24 cellular contexts compared by ENCODE assay signal in the genomic region with DNA sequence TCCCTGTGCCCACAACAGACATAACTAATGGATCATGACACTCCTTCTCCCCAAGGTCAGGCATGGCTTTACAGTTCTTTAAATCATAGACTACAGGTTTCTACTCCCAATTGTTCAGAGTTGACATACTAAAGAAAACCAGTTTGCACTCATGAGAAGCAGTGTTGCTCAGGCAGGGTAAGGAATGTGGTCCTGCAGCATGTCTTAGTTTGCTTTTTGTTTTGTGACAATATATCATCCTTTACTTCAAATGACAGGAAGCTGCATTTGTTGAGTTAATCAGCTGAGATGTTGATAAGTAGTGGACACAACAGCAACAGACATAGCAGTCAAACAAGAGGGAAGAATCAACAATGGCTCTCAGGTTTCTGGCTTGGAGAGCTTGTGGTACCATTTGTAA.
"Had no signal": no experiment of that assay in that cellular context is flagged by ENCODE, and none has a peak within 500 bp of the region (broad histone marks: within the 10 kb centered on the region; RNA-seq: fewer than 3 reads in every experiment).

No MANE protein-coding gene starts in this region.

- H3K4me2 ChIP-seq: hepatocyte had no signal

- H2AFZ ChIP-seq: hepatocyte had no signal

- DNase-seq: activated CD4-positive, alpha-beta memory T cell treated with anti-CD3 and anti-CD28 coated beads for 36 hours; activated CD4-positive, alpha-beta T cell treated with anti-CD3 and anti-CD28 coated beads, Interleukin-2, amount 10 ng/mL, durations not matched to agents 24 days and 14 days; activated CD8-positive, alpha-beta memory T cell treated with anti-CD3 and anti-CD28 coated beads, Interleukin-2, amount 50 U/mL, for 4 hours; activated naive CD4-positive, alpha-beta T cell; activated T-cell treated with anti-CD3 and anti-CD28 coated beads, Interleukin-2, amount 50 U/mL, for 24 hours; anterior cingulate cortex; dermis blood vessel endothelial cell; effector CD4-positive, alpha-beta T cell; left cardiac atrium; naive thymus-derived CD8-positive, alpha-beta T cell; posterior cingulate gyrus; right lobe of liver; stimulated activated CD4-positive, alpha-beta T cell treated with anti-CD3 and anti-CD28 coated beads, Interleukin-2, amount 100 ng/mL, for 48 hours; stimulated activated naive CD8-positive, alpha-beta T cell treated with anti-CD3 and anti-CD28 coated beads, Interleukin-15, Interleukin-2, amounts not matched to agents 100 U/mL and 50 U/mL, for 24 hours; T-helper 1 cell; uterus; WERI-Rb-1 had no signal

- H3K9me3 ChIP-seq: right lobe of liver, thoracic aorta, uterus had no signal

- H3K36me3 ChIP-seq: right lobe of liver, uterus, WERI-Rb-1 had no signal

- H3K27ac ChIP-seq: gastroesophageal sphincter, hepatocyte, right lobe of liver, thoracic aorta, uterus, WERI-Rb-1 had no signal

- H3K4me1 ChIP-seq: uterus had no signal

- H3K79me2 ChIP-seq: hepatocyte had no signal

- H3K27me3 ChIP-seq: gastroesophageal sphincter, hepatocyte, right lobe of liver, uterus had no signal

- H3K4me3 ChIP-seq: gastroesophageal sphincter, hepatocyte, right lobe of liver, thoracic aorta, uterus had no signal

- H3K9me3 Mint-ChIP-seq: activated CD4-positive, alpha-beta memory T cell treated with anti-CD3 and anti-CD28 coated beads for 36 hours; activated T-cell treated with anti-CD3 and anti-CD28 coated beads, Interleukin-2, amount 50 U/mL, for 24 hours; T-helper 2 cell treated with Interferon-gamma antibody and Interleukin-4, amounts not matched to agents 5 μg/mL and 100 μg/mL, for 36 hours had no signal

- ATAC-seq: activated CD4-positive, CD25-positive, alpha-beta regulatory T cell treated with anti-CD3 and anti-CD28 coated beads, Interleukin-2, amount 50 U/mL, for 24 hours; activated naive CD4-positive, alpha-beta T cell treated with anti-CD3 and anti-CD28 coated beads, Interleukin-2, amount 50 U/mL, for 72 hours; gastroesophageal sphincter; left cardiac atrium; naive thymus-derived CD8-positive, alpha-beta T cell; stimulated activated naive CD8-positive, alpha-beta T cell treated with anti-CD3 and anti-CD28 coated beads, Interleukin-15, Interleukin-2, amounts not matched to agents 100 U/mL and 50 U/mL, for 24 hours had no signal

- H3K27me3 Mint-ChIP-seq: activated CD4-positive, alpha-beta memory T cell treated with anti-CD3 and anti-CD28 coated beads for 36 hours; activated CD4-positive, alpha-beta T cell treated with anti-CD3 and anti-CD28 coated beads, Interleukin-2, amount 10 ng/mL, durations not matched to agents 24 days and 14 days; activated T-cell treated with anti-CD3 and anti-CD28 coated beads, Interleukin-2, amount 50 U/mL, for 24 hours; naive thymus-derived CD8-positive, alpha-beta T cell had no signal

- H3K4me3 Mint-ChIP-seq: activated CD4-positive, alpha-beta memory T cell treated with anti-CD3 and anti-CD28 coated beads for 36 hours; activated CD4-positive, alpha-beta T cell treated with anti-CD3 and anti-CD28 coated beads, Interleukin-2, amount 10 ng/mL, durations not matched to agents 24 days and 14 days; activated T-cell treated with anti-CD3 and anti-CD28 coated beads, Interleukin-2, amount 50 U/mL, for 24 hours; naive thymus-derived CD8-positive, alpha-beta T cell; T-helper 2 cell treated with Interferon-gamma antibody and Interleukin-4, amounts not matched to agents 5 μg/mL and 100 μg/mL, for 36 hours had no signal

- H3K27ac Mint-ChIP-seq: activated CD4-positive, alpha-beta memory T cell treated with anti-CD3 and anti-CD28 coated beads for 36 hours; activated CD4-positive, alpha-beta T cell treated with anti-CD3 and anti-CD28 coated beads, Interleukin-2, amount 10 ng/mL, durations not matched to agents 24 days and 14 days; activated naive CD4-positive, alpha-beta T cell treated with anti-CD3 and anti-CD28 coated beads, Interleukin-2, amount 50 U/mL, for 72 hours; activated T-helper 2 cell treated with anti-CD3 and anti-CD28 coated beads, Interferon-gamma antibody, Interleukin-2, Interleukin-4, amounts not matched to agents 10 μg/mL and 5 μg/mL and 100 μg/mL, durations not matched to agents 14 hours and 24 hours and 36 hours; naive thymus-derived CD8-positive, alpha-beta T cell; T-helper 2 cell treated with Interferon-gamma antibody and Interleukin-4, amounts not matched to agents 5 μg/mL and 100 μg/mL, for 36 hours had no signal
